3 cellular contexts compared by ENCODE assay signal in the genomic region with DNA sequence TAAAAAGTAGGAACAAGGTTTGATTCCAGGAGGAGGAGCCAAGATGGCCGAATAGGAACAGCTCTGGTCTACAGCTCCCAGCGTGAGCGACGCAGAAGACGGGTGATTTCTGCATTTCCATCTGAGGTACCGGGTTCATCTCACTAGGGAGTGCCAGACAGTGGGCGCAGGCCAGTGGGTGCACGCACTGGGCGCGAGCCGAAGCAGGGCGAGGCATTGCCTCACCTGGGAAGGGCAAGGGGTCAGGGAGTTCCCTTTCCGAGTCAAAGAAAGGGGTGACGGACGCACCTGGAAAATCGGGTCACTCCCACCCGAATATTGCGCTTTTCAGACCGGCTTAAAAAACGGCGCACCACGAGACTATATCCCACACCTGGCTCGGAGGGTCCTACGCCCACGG. TPM values are rescaled to one million over a fixed set of nuclear protein-coding genes. Genes with fewer than 3 reads are reported as not detected.
"Had no signal": no experiment of that assay in that cellular context is flagged by ENCODE, and none has a peak within 500 bp of the region (broad histone marks: within the 10 kb centered on the region; RNA-seq: fewer than 3 reads in every experiment).

No MANE protein-coding gene starts in this region.

RNA-seq across cellular contexts. Expression of a gene that starts 42.9 kb away (rescaled TPM):
- total RNA-seq: HepG2, HT-29, IMR-90 had no signal
- polyA plus RNA-seq: HepG2, IMR-90 had no signal
